12 cellular contexts compared by ENCODE assay signal in genomic region chr3:67362686-67363085, GRCh38.
A peak's percentile ranks its signal among the peaks of the same experiment; 100 is the strongest.
DNase-seq lines count a peak whose midpoint lies in the region; ATAC-seq, FAIRE-seq and TF ChIP-seq lines count a peak whose summit lies in the region.
"Had no signal": no experiment of that assay in that cellular context is flagged by ENCODE, and none has a peak within 500 bp of the region (broad histone marks: within the 10 kb centered on the region; RNA-seq: fewer than 3 reads in every experiment).

No MANE protein-coding gene starts in this region.

- TF ChIP-seq POLR2A in adrenal gland (IDR thresholded peaks at IDR 0.05) = no peak

- TF ChIP-seq CTCF in fibroblast of pulmonary artery (IDR thresholded peaks at IDR 0.05; ENCODE audit: low read length, missing control alignments) = no peak
- TF ChIP-seq CTCF in adrenal gland (IDR thresholded peaks at IDR 0.05) = no peak

- no peaks in the 10 kb centered on the region for H3K4me1 ChIP-seq in adrenal gland (replicated peaks in 1 of 2)
- H3K4me1 ChIP-seq: stomach had no signal

- intact Hi-C loops in adrenal gland (cut with DNase I) = no loop called here

- FAIRE-seq in RCC 7860 (lab: Jason Lieb, UNC) = no peak

- WGBS in adrenal gland, 4 donors = 32 to 51% (median 45%) methylated on average over 4 of the region's 4 CpGs

- H3K27me3 ChIP-seq in adrenal gland = no peaks in the 10 kb centered on the region
- H3K27me3 ChIP-seq: stomach had no signal

- peak; percentile 3 for DNase-seq in COLO668 (lab: John Stamatoyannopoulos, UW; ENCODE audit: unreplicated experiment)
- peak; percentile 29 for DNase-seq in RCC 7860 (ENCODE audit: low spot score)
- peak; percentile 25 for DNase-seq in fibroblast of pulmonary artery (ENCODE audit: low read depth)
- no peak for DNase-seq in adrenal gland
- DNase-seq: CD8-positive, alpha-beta memory T cell; left colon; NCI-H2171 treated with DMSO at 0.1 percent for 48 hours; stomach had no signal

- peak; percentile 59 for ATAC-seq in GM18502 (IDR thresholded peaks at IDR 0.05; ENCODE audit: poor library complexity, unreplicated experiment)
- ATAC-seq in HG02852 (IDR thresholded peaks at IDR 0.05; ENCODE audit: unreplicated experiment) = no peak
- ATAC-seq in GM21717 (IDR thresholded peaks at IDR 0.05; ENCODE audit: unreplicated experiment) = no peak
- ATAC-seq: left colon, SK-N-SH treated with all-trans-retinoic acid at 6 μM for 48 hours had no signal

- H3K4me3 ChIP-seq in fibroblast of pulmonary artery (replicated peaks; ENCODE audit: low read depth, low read length) (no peak overlapping the region), adrenal gland (no peak overlapping the region)
- H3K4me3 ChIP-seq: stomach had no signal

- H3K27ac ChIP-seq in adrenal gland = no peak overlapping the region
- H3K27ac ChIP-seq: stomach had no signal

- no peaks in the 10 kb centered on the region for H3K9me3 ChIP-seq in adrenal gland (replicated peaks in 1 of 3)

- no peaks in the 10 kb centered on the region for H3K36me3 ChIP-seq in adrenal gland (replicated peaks in 1 of 2)
- H3K36me3 ChIP-seq: stomach had no signal

Comparison
In these comparisons a context has a peak if more than half of its experiments do, and no peak if none do; other contexts are left out.
1. DNase-seq: peak in COLO668 (single experiment), RCC 7860 (single experiment) and fibroblast of pulmonary artery (single experiment); none in adrenal gland (0 of 7).